Comparison of ENCODE assay signal across 8 cellular contexts in the genomic region with DNA sequence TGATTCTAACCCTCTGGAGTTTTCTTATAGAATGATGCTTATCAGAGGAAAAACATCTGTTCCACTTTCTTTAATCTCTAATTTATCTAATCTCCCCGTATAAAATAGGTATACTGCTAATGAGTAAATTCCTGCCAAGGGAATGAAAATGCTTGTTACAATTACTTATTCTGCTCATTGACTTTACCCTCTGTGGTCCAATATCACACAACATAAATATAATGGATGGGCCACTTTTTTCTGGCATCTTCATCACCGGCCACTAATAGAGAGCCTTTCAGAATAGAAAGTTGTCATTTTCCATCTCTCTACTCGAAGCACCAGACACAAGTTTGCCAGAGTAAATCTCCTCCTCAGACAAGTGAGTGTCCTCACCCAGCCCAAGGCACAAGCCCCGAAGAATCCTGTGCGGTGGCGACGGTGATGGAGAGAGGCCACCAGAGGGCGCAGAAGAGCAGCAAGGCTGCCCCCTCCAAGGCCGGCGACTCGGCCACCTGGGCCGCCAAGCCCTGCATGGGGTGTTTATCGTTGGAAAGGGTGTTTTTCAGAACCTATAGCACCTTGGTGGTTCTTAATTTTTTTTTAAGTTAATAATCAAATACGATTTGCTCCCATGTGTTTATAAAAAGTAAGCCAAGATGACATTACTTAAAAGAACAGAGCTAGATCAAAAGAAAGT.
DNase-seq lines count a peak whose midpoint lies in the region; ATAC-seq, FAIRE-seq and TF ChIP-seq lines count a peak whose summit lies in the region.

No MANE protein-coding gene starts in this region.

- ATAC-seq in HG03354 (IDR thresholded peaks at IDR 0.05; ENCODE audit: poor library complexity, severe bottlenecking, unreplicated experiment): peak; percentile 96
- peak; percentile 93 to 97 for ATAC-seq in lower lobe of right lung

- peak; percentile 96 for TF ChIP-seq CTCF in lower lobe of right lung (IDR thresholded peaks at IDR 0.05)

- intact Hi-C loops in lower lobe of right lung (cut with DNase I): no loop called here

- H3K36me3 ChIP-seq in lower lobe of right lung: no peaks in the 10 kb centered on the region

- H3K27me3 ChIP-seq in lower lobe of right lung (ENCODE audit: low read depth): no peaks in the 10 kb centered on the region

- no peak overlapping the region for H3K4me3 ChIP-seq in lower lobe of right lung

- H3K9me3 ChIP-seq in lower lobe of right lung: peaks cover 6% of the 10 kb centered on the region

- no peaks in the 10 kb centered on the region for H3K4me1 ChIP-seq in lower lobe of right lung

- DNase-seq in Ammon's horn (ENCODE audit: low spot score): peak; percentile 84
- peak; percentile 76 for DNase-seq in GM19239 (ENCODE audit: insufficient read length, low spot score)
- peak; percentile 81 to 95 for DNase-seq in NCI-H524 (lab: John Stamatoyannopoulos, UW)
- DNase-seq in activated CD4-positive, alpha-beta T cell treated with anti-CD3 and anti-CD28 coated beads, Interleukin-2, amount 50 U/mL, for 24 hours (ENCODE audit: low read depth in 1 of 2, low spot score in 1 of 2): peak; percentile 63 to 73
- peak; percentile 81 for DNase-seq in dermis blood vessel endothelial cell
- peak; percentile 84 for DNase-seq in lower lobe of right lung
- DNase-seq in stimulated activated CD8-positive, alpha-beta memory T cell treated with anti-CD3 and anti-CD28 coated beads, Interleukin-12 subunit alpha, Interleukin-12 subunit beta, amount 100 ng/mL, for 24 hours (ENCODE audit: extremely low read depth): peak; percentile 41

- peak; percentile 98 for FAIRE-seq in GM19239 (lab: Jason Lieb, UNC)

- no peak overlapping the region for H3K27ac ChIP-seq in lower lobe of right lung
